13 cellular contexts compared by ENCODE assay signal in the genomic region with DNA sequence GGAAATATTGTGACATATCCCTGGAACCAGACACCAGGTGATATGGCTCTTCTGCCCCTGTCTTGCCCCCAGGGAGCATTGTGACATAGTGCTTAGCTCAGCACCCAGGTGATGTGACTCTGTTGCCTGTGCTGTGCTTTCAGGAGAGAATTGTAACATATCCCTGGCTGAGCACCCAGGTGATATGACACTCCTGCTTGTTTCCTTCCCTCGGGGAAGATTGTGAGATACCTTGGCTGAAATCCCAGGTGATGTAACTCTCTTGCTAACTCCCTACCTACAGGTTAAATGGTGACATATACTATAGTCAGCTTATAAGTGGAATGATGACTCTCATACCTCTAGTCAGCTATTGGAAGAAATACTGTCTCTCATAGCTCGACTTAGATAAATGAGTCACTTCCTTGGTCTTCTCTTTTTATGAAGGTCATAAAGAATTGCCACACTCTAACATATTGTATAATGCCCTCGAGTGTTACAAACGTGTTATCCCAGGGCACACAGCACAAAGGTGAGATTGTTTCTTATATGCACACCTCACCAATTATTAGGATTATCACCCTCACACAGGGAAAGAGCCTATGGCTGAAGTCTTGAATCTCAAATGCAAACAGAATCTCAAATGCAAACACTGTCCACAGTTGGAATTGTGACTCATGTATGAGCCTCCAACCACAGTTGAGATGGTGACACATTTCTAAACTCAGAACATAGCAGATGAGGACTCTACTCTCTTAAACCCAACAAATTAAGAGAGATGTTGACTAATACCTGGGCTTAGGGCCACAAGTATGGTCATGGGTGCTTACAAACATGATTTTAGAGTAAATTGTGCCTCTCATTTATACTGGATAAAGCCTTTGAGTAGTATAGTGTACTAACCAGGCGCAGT. TPM values are rescaled to one million over a fixed set of nuclear protein-coding genes. Genes with fewer than 3 reads are reported as not detected.
DNase-seq lines count a peak whose midpoint lies in the region; ATAC-seq and TF ChIP-seq lines count a peak whose summit lies in the region.
"Had no signal": no experiment of that assay in that cellular context is flagged by ENCODE, and none has a peak within 500 bp of the region (broad histone marks: within the 10 kb centered on the region; RNA-seq: fewer than 3 reads in every experiment).

No MANE protein-coding gene starts in this region.

- H3K27me3 Mint-ChIP-seq in activated CD4-positive, alpha-beta memory T cell treated with anti-CD3 and anti-CD28 coated beads, Interleukin-2, amount 10 ng/mL, durations not matched to agents 7 days and 5 days = no peaks in the 10 kb centered on the region
- H3K27me3 Mint-ChIP-seq: IgD-negative memory B cell had no signal

- in situ Hi-C loops in ACHN (cut with HindIII; ENCODE audit: low pct_ligation_motif_present, low pct_unique_long_range_greater_than_20kb, low sequenced_read_pairs) = no loop called here

- no peaks in the 10 kb centered on the region for H3K9me2 ChIP-seq in HCT116 (ENCODE audit: insufficient read depth)

- ATAC-seq in HCT116 (peak; percentile 49; the same call in 1 of the 2 replicates), HG03095 (IDR thresholded peaks at IDR 0.05; ENCODE audit: unreplicated experiment) (no peak)
- ATAC-seq: Right ventricle myocardium inferior had no signal

- intact Hi-C loops in HCT116 (cut with micrococcal nuclease) (no loop called here), left ventricle myocardium inferior (cut with micrococcal nuclease) (no loop called here)

- H3K79me2 ChIP-seq in HCT116 (ENCODE audit: insufficient read depth, low read length) = no peaks in the 10 kb centered on the region

- BruUV-seq in HCT116 (replicated peaks; lab: Mats Ljungman, UMichigan) = no TSS peak

- H2AFZ ChIP-seq in HCT116 (ENCODE audit: low read depth, low read length, poor library complexity, severe bottlenecking) = no peak overlapping the region

- no peaks in the 10 kb centered on the region for H4K20me1 ChIP-seq in HCT116 (ENCODE audit: insufficient read depth)

- H3K27me3 ChIP-seq in HCT116 (ENCODE audit: insufficient read depth, low read length) (no peaks in the 10 kb centered on the region), left ventricle myocardium inferior (ENCODE audit: low read depth) (no peaks in the 10 kb centered on the region)

- no peak overlapping the region for H3K27ac ChIP-seq in HCT116 (ENCODE audit: low read depth, low read length)
- no peak overlapping the region for H3K27ac ChIP-seq in left ventricle myocardium inferior (replicated peaks)

- RAD21 ChIA-PET in HCT116 (lab: Charles Lee; ENCODE audit: low non-redundant PET in 1 of 2, low total read pairs in 2 of 2, uncharacterized antibody in 2 of 2, unreplicated experiment in 2 of 2) = no interaction called here

- peak overlapping the region; percentile 79 for H3K27ac Mint-ChIP-seq in activated CD4-positive, alpha-beta memory T cell treated with anti-CD3 and anti-CD28 coated beads, Interleukin-2, amount 10 ng/mL, durations not matched to agents 7 days and 5 days

- H3K36me3 ChIP-seq in HCT116 (ENCODE audit: control insufficient read depth in 1 of 2, insufficient read depth in 2 of 2, low read length in 2 of 2) (peaks cover 0 to 4% of the 10 kb centered on the region in 2 experiments; a peak in 1 of 4 replicates), left ventricle myocardium inferior (peaks cover 96% of the 10 kb centered on the region)

- peaks cover 73% of the 10 kb centered on the region for H3K36me3 Mint-ChIP-seq in activated CD4-positive, alpha-beta memory T cell treated with anti-CD3 and anti-CD28 coated beads, Interleukin-2, amount 10 ng/mL, durations not matched to agents 7 days and 5 days (ENCODE audit: low read depth)

- POLR2A ChIA-PET in HCT116 (lab: Charles Lee) = interaction anchor here (1.1 kb wide), 1 partner anchor 21 kb away, joined by 3 read pairs; no protein-coding TSS in a partner anchor
- POLR2A ChIA-PET in activated CD4-positive, alpha-beta memory T cell treated with anti-CD3 and anti-CD28 coated beads, Interleukin-2, amount 10 ng/mL, durations not matched to agents 7 days and 5 days (lab: Charles Lee) = interaction anchor here (1.0 kb wide), 2 partner anchors 20 to 32 kb away, joined by 3 read pairs; a partner anchor contains a TSS
- POLR2A ChIA-PET in HEK293T (lab: Yijun Ruan, JAX) = no interaction called here

- TF ChIP-seq RAD21 in HCT116 (IDR thresholded peaks at IDR 0.05; ENCODE audit: low read depth) = no peak

- H3K9me3 Mint-ChIP-seq in activated CD4-positive, alpha-beta memory T cell treated with anti-CD3 and anti-CD28 coated beads, Interleukin-2, amount 10 ng/mL, durations not matched to agents 7 days and 5 days = peaks cover 13% of the 10 kb centered on the region
- H3K9me3 Mint-ChIP-seq: IgD-negative memory B cell had no signal

- DNase-seq in ACHN = peak; percentile 54
- peak; percentile 24 for DNase-seq in HCT116 (ENCODE audit: low read depth, low spot score)
- DNase-seq in activated CD4-positive, alpha-beta memory T cell treated with anti-CD3 and anti-CD28 coated beads, Interleukin-2, amount 10 ng/mL, durations not matched to agents 7 days and 5 days = no peak
- peak; percentile 21 for DNase-seq in hepatic stellate cell (ENCODE audit: low spot score)
- DNase-seq in HEK293T (ENCODE audit: extremely low spot score) = no peak
- no peak for DNase-seq in left ventricle myocardium inferior
- DNase-seq in NK-92 (lab: John Stamatoyannopoulos, UW; ENCODE audit: unreplicated experiment) = no peak
- DNase-seq: activated naive CD4-positive, alpha-beta T cell; islet precursor cell; stimulated activated CD4-positive, alpha-beta T cell treated with anti-CD3 and anti-CD28 coated beads, Interleukin-4, amount 100 ng/mL, for 1 hour had no signal

- H3K4me2 ChIP-seq in HCT116 (ENCODE audit: low read length) = no peak overlapping the region

- TF ChIP-seq CTCF in HCT116 (IDR thresholded peaks at IDR 0.05 in 2 of 3, conservative IDR thresholded peaks at IDR 0.05 in 1 of 3; ENCODE audit: borderline replicate concordance in 1 of 3, insufficient read depth in 1 of 3, low read depth in 2 of 3, low read length in 2 of 3) (no peak), left ventricle myocardium inferior (IDR thresholded peaks at IDR 0.05; ENCODE audit: borderline replicate concordance) (no peak)

- CTCF ChIA-PET in HCT116 (lab: Charles Lee) (no interaction called here), HEK293T (lab: Yijun Ruan, JAX) (no interaction called here)
- CTCF ChIA-PET in activated CD4-positive, alpha-beta memory T cell treated with anti-CD3 and anti-CD28 coated beads, Interleukin-2, amount 10 ng/mL, durations not matched to agents 7 days and 5 days (lab: Charles Lee) = no interaction called here

- H3K4me1 ChIP-seq in HCT116 (ENCODE audit: control insufficient read depth in 1 of 2, insufficient read depth in 2 of 2, low read length in 2 of 2) (peaks cover 0 to 14% of the 10 kb centered on the region in 2 experiments; a peak in 1 of 4 replicates), left ventricle myocardium inferior (no peaks in the 10 kb centered on the region)

- H3K9me3 ChIP-seq in HCT116 (ENCODE audit: control insufficient read depth in 1 of 2, insufficient read depth in 1 of 2, low read depth in 1 of 2, low read length in 2 of 2) (peaks cover 0 to 3% of the 10 kb centered on the region in 2 experiments; a peak in 1 of 4 replicates), left ventricle myocardium inferior (replicated peaks) (no peaks in the 10 kb centered on the region)

- H3K4me1 Mint-ChIP-seq in activated CD4-positive, alpha-beta memory T cell treated with anti-CD3 and anti-CD28 coated beads, Interleukin-2, amount 10 ng/mL, durations not matched to agents 7 days and 5 days = peaks cover 13% of the 10 kb centered on the region
- H3K4me1 Mint-ChIP-seq: IgD-negative memory B cell had no signal

- H3K4me3 ChIP-seq in HCT116 (replicated peaks in 1 of 2; ENCODE audit: low read depth in 1 of 2, low read length in 2 of 2) = no peak overlapping the region
- H3K4me3 ChIP-seq in left ventricle myocardium inferior = no peak overlapping the region

- no peak overlapping the region for H3K4me3 Mint-ChIP-seq in activated CD4-positive, alpha-beta memory T cell treated with anti-CD3 and anti-CD28 coated beads, Interleukin-2, amount 10 ng/mL, durations not matched to agents 7 days and 5 days
- H3K4me3 Mint-ChIP-seq: IgD-negative memory B cell had no signal

- TF ChIP-seq POLR2A in HCT116 (IDR thresholded peaks at IDR 0.05; ENCODE audit: borderline replicate concordance, extremely low read depth, insufficient read depth, insufficient read length) = no peak

- no peak overlapping the region for H3K9ac ChIP-seq in HCT116 (ENCODE audit: low read length)

TF ChIP-seq in HCT116, 20 proteins besides CTCF, POLR2A, EP300 and RAD21:
- peak; percentile 28; the same call in 1 of the 2 replicates for TF ChIP-seq CEBPB (IDR thresholded peaks at IDR 0.05; ENCODE audit: low read depth)
- TF ChIP-seq EZH2phosphoT487 (IDR thresholded peaks at IDR 0.05; ENCODE audit: borderline replicate concordance) = no peak

TF ChIP-seq in HEK293T, 16 proteins besides CTCF, POLR2A, EP300 and RAD21:
- no peak for TF ChIP-seq L3MBTL2 (conservative IDR thresholded peaks at IDR 0.05)
- TF ChIP-seq NFRKB (IDR thresholded peaks at IDR 0.05) = no peak
- no peak for TF ChIP-seq SP1 (IDR thresholded peaks at IDR 0.05)

RNA-seq across cellular contexts. Expression of a gene that starts 32.7 kb away (rescaled TPM):
- total RNA-seq in HCT116 (2021; ENCODE audit: unreplicated experiment) = 2.5 TPM
- 0.37 and 0.49 TPM in 2 replicates for polyA plus RNA-seq in HCT116 (2012)
- total RNA-seq in activated CD4-positive, alpha-beta memory T cell treated with anti-CD3 and anti-CD28 coated beads, Interleukin-2, amount 10 ng/mL, durations not matched to agents 7 days and 5 days = 10 to 100 TPM in 1 of 2 experiments, 1 to 10 TPM in 1; 9.9 to 10.2 TPM
- total RNA-seq in left ventricle myocardium inferior = 8.4 TPM

Comparison
In these comparisons a context has a peak if more than half of its experiments do, and no peak if none do; other contexts are left out.
1. DNase-seq: peak in ACHN (single experiment), HCT116 (single experiment) and hepatic stellate cell (single experiment); none in activated CD4-positive, alpha-beta memory T cell treated with anti-CD3 and anti-CD28 coated beads, Interleukin-2, amount 10 ng/mL, durations not matched to agents 7 days and 5 days (single experiment), HEK293T (single experiment), left ventricle myocardium inferior (single experiment) and NK-92 (single experiment).